ENCODE assay signal across 21 cellular contexts in the genomic region with DNA sequence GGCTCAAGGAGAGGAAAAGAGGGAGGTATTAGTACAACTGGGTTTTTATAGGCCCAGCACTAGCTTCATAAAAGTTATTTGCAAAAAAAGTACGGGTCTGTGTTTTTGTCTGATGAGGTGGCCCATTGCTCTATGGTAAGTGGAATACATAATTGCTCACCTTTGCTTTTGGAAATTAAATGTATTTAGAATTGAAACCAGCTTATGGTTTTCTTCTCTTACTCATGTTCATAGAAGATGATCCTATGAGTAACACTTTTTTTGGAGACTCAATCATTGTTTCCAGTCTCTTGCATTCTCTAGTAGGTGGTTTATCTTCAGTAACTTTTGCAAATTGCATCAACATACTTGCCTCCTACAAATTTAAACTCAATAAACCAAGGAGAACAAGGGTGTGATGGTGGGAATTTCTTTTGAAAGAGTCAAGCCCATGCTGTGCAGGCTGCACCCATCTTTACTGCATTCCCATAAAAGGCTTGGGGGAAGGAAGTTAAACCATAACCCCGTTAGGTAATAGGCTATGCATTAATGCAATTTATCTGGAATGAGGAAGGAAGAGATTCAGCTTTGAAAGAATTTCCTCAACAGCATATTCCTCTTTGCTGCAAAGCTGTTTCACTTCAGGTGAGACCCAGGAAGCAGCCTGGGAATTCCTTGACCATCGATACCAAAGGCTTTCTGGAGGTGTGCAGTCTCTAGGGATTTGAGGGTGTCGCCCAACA. TPM values are rescaled to one million over a fixed set of nuclear protein-coding genes. Genes with fewer than 3 reads are reported as not detected.
A peak's percentile ranks its signal among the peaks of the same experiment; 100 is the strongest.
DNase-seq lines count a peak whose midpoint lies in the region; ATAC-seq and TF ChIP-seq lines count a peak whose summit lies in the region.
"Had no signal": no experiment of that assay in that cellular context is flagged by ENCODE, and none has a peak within 500 bp of the region (broad histone marks: within the 10 kb centered on the region; RNA-seq: fewer than 3 reads in every experiment).

No MANE protein-coding gene starts in this region.

- H3K4me3 Mint-ChIP-seq in activated T-cell treated with anti-CD3 and anti-CD28 coated beads, Interleukin-2, amount 50 U/mL, for 24 hours = no peak overlapping the region
- no peak overlapping the region for H3K4me3 Mint-ChIP-seq in stimulated activated naive CD8-positive, alpha-beta T cell treated with anti-CD3 and anti-CD28 coated beads, Interleukin-15, Interleukin-2, amounts not matched to agents 100 ng/mL and 50 ng/mL, for 24 hours
- H3K4me3 Mint-ChIP-seq in HFFc6 = no peak overlapping the region
- H3K4me3 Mint-ChIP-seq: memory B cell, neural crest cell had no signal

- peaks cover 4% of the 10 kb centered on the region for H3K27me3 Mint-ChIP-seq in activated T-cell treated with anti-CD3 and anti-CD28 coated beads, Interleukin-2, amount 50 U/mL, for 24 hours
- H3K27me3 Mint-ChIP-seq in stimulated activated naive CD8-positive, alpha-beta T cell treated with anti-CD3 and anti-CD28 coated beads, Interleukin-15, Interleukin-2, amounts not matched to agents 100 ng/mL and 50 ng/mL, for 24 hours = peaks cover 9% of the 10 kb centered on the region
- H3K27me3 Mint-ChIP-seq in HFFc6 (ENCODE audit: insufficient read depth) = no peaks in the 10 kb centered on the region

- no peak for TF ChIP-seq CTCF in HFFc6 (IDR thresholded peaks at IDR 0.05)

- H3K36me3 Mint-ChIP-seq in activated T-cell treated with anti-CD3 and anti-CD28 coated beads, Interleukin-2, amount 50 U/mL, for 24 hours (ENCODE audit: low read depth) = no peaks in the 10 kb centered on the region
- no peaks in the 10 kb centered on the region for H3K36me3 Mint-ChIP-seq in stimulated activated naive CD8-positive, alpha-beta T cell treated with anti-CD3 and anti-CD28 coated beads, Interleukin-15, Interleukin-2, amounts not matched to agents 100 ng/mL and 50 ng/mL, for 24 hours (ENCODE audit: low read depth)
- H3K36me3 Mint-ChIP-seq in HFFc6 (ENCODE audit: low read depth) = no peaks in the 10 kb centered on the region
- H3K36me3 Mint-ChIP-seq: memory B cell had no signal

- no peaks in the 10 kb centered on the region for H3K9me3 Mint-ChIP-seq in activated T-cell treated with anti-CD3 and anti-CD28 coated beads, Interleukin-2, amount 50 U/mL, for 24 hours
- no peaks in the 10 kb centered on the region for H3K9me3 Mint-ChIP-seq in stimulated activated naive CD8-positive, alpha-beta T cell treated with anti-CD3 and anti-CD28 coated beads, Interleukin-15, Interleukin-2, amounts not matched to agents 100 ng/mL and 50 ng/mL, for 24 hours
- no peaks in the 10 kb centered on the region for H3K9me3 Mint-ChIP-seq in HFFc6
- H3K9me3 Mint-ChIP-seq: memory B cell, neural crest cell had no signal

- no peak for DNase-seq in activated T-cell treated with anti-CD3 and anti-CD28 coated beads, Interleukin-2, amount 50 U/mL, for 24 hours
- DNase-seq in activated T-cell treated with anti-CD3 and anti-CD28 coated beads for 4 hours = no peak
- DNase-seq in NOMO-1 treated with DMSO at 0.1 percent for 48 hours (lab: John Stamatoyannopoulos, UW; ENCODE audit: unreplicated experiment) = peak; percentile 30
- DNase-seq in epithelial cell of prostate (ENCODE audit: low read depth, low spot score) = no peak
- no peak for DNase-seq in HFFc6
- DNase-seq in ureter (ENCODE audit: low spot score) = no peak
- DNase-seq: activated CD4-positive, alpha-beta T cell treated with anti-CD3 and anti-CD28 coated beads, Interleukin-2, amount 50 U/mL, for 48 hours; activated effector memory CD4-positive, alpha-beta T cell treated with Interleukin-2 at 50 U/mL for 16 hours; cortex of kidney; EL; NCI-H1417; NCI-H2227 treated with DMSO at 0.1 percent for 48 hours; NK-92 treated with Interleukin-12 subunit alpha and Interleukin-12 subunit beta, amount 100 ng/mL, for 24 hours; retina had no signal

- peaks cover 30% of the 10 kb centered on the region for H3K4me1 Mint-ChIP-seq in activated T-cell treated with anti-CD3 and anti-CD28 coated beads, Interleukin-2, amount 50 U/mL, for 24 hours (ENCODE audit: low read depth)
- H3K4me1 Mint-ChIP-seq in stimulated activated naive CD8-positive, alpha-beta T cell treated with anti-CD3 and anti-CD28 coated beads, Interleukin-15, Interleukin-2, amounts not matched to agents 100 ng/mL and 50 ng/mL, for 24 hours (ENCODE audit: low read depth) = peaks cover 45% of the 10 kb centered on the region
- peaks cover 18% of the 10 kb centered on the region for H3K4me1 Mint-ChIP-seq in HFFc6 (ENCODE audit: low read depth)
- H3K4me1 Mint-ChIP-seq: memory B cell, neural crest cell had no signal

- ATAC-seq in HG03095 (IDR thresholded peaks at IDR 0.05; ENCODE audit: unreplicated experiment) = no peak
- ATAC-seq: gastroesophageal sphincter, K562 had no signal

- peak overlapping the region; percentile 81 for H3K27ac ChIP-seq in epithelial cell of prostate
- H3K27ac ChIP-seq: gastroesophageal sphincter, SJSA1 had no signal

- peak overlapping the region; percentile 39 for H3K27ac Mint-ChIP-seq in activated T-cell treated with anti-CD3 and anti-CD28 coated beads, Interleukin-2, amount 50 U/mL, for 24 hours
- H3K27ac Mint-ChIP-seq in stimulated activated naive CD8-positive, alpha-beta T cell treated with anti-CD3 and anti-CD28 coated beads, Interleukin-15, Interleukin-2, amounts not matched to agents 100 ng/mL and 50 ng/mL, for 24 hours = peak overlapping the region; percentile 72
- no peak overlapping the region for H3K27ac Mint-ChIP-seq in HFFc6
- H3K27ac Mint-ChIP-seq: memory B cell had no signal

RNA-seq across cellular contexts. Expression of gene EDN1, which starts 48.5 kb away (rescaled TPM):
- total RNA-seq in HFFc6 (2021; fragmentation: NEBNext Ultra II Directional; extraction: Animal tissue kit (Norgen Biotek cat#: 25700)) = 1 to 10 TPM; 2.6 to 7.4 (median 3.7) TPM
- total RNA-seq in ureter = 4.3 TPM
- total RNA-seq: K562, neural crest cell had no signal
